ENCODE assay signal across 27 cellular contexts in genomic region chr4:176875441-176875930, GRCh38.
DNase-seq lines count a peak whose midpoint lies in the region; ATAC-seq and TF ChIP-seq lines count a peak whose summit lies in the region.
"Had no signal": no experiment of that assay in that cellular context is flagged by ENCODE, and none has a peak within 500 bp of the region (broad histone marks: within the 10 kb centered on the region; RNA-seq: fewer than 3 reads in every experiment).

No MANE protein-coding gene starts in this region.

- H3K79me1 ChIP-seq in mesenchymal stem cell (replicated peaks; ENCODE audit: low read length, poor library complexity, severe bottlenecking) = no peaks in the 10 kb centered on the region

- H3K9ac ChIP-seq in mesenchymal stem cell (ENCODE audit: low read length) = peak overlapping the region; percentile 64

- H2BK120ac ChIP-seq in mesenchymal stem cell (ENCODE audit: low read depth, low read length) = no peak overlapping the region

- no peak overlapping the region for H3K4me3 ChIP-seq in mesenchymal stem cell (ENCODE audit: insufficient read depth in 1 of 2, low read depth in 1 of 2, low read length in 2 of 2)
- H3K4me3 ChIP-seq in brain microvascular endothelial cell (ENCODE audit: low read depth, low read length) = no peak overlapping the region
- H3K4me3 ChIP-seq: hepatocyte, testis had no signal

- H2BK15ac ChIP-seq in mesenchymal stem cell (ENCODE audit: low read depth, poor library complexity, severe bottlenecking) = no peak overlapping the region

- TF ChIP-seq CTCF in brain microvascular endothelial cell (IDR thresholded peaks at IDR 0.05; ENCODE audit: low read depth, low read length, missing control alignments) = no peak

- DNase-seq in EH (ENCODE audit: low read depth) = peak; percentile 55
- peak; percentile 74 for DNase-seq in M059J (ENCODE audit: low read depth)
- peak; percentile 12 for DNase-seq in amniotic epithelial cell (ENCODE audit: low read depth)
- DNase-seq in mesenchymal stem cell = no peak
- no peak for DNase-seq in midbrain (lab: John Stamatoyannopoulos, UW)
- DNase-seq in brain microvascular endothelial cell = no peak
- no peak for DNase-seq in NCI-H526 treated with DMSO at 0.1 percent for 48 hours (lab: John Stamatoyannopoulos, UW)
- DNase-seq: activated CD4-positive, alpha-beta T cell treated with anti-CD3 and anti-CD28 coated beads for 48 hours; activated CD8-positive, alpha-beta memory T cell treated with anti-CD3 and anti-CD28 coated beads for 24 hours; activated naive CD8-positive, alpha-beta T cell treated with anti-CD3 and anti-CD28 coated beads, Interleukin-2, amount 50 U/mL, for 24 hours; activated T-cell treated with anti-CD3 and anti-CD28 coated beads, Interleukin-2, amount 50 U/mL, for 24 hours; cerebellar nuclear complex; DMS79; foreskin keratinocyte; NCI-H1694; NCI-H2171 treated with DMSO at 0.1 percent for 48 hours; NCI-H510A treated with DMSO at 0.1 percent for 48 hours; stimulated activated naive CD4-positive, alpha-beta T cell treated with Interleukin-2 at 50 U/mL for 16 hours; T-helper 2 cell; testis had no signal

- no peak overlapping the region for H2BK12ac ChIP-seq in mesenchymal stem cell (ENCODE audit: low read length in 2 of 2)

- H3K4me2 ChIP-seq in mesenchymal stem cell (ENCODE audit: low read length, poor library complexity, severe bottlenecking) = no peak overlapping the region
- H3K4me2 ChIP-seq: hepatocyte had no signal

- ATAC-seq in HG03135 (IDR thresholded peaks at IDR 0.05; ENCODE audit: unreplicated experiment) = no peak
- ATAC-seq: activated naive CD8-positive, alpha-beta T cell treated with anti-CD3 and anti-CD28 coated beads, Interleukin-2, amount 50 U/mL, for 24 hours; foreskin keratinocyte; HCT116 had no signal

- H3K27ac ChIP-seq in mesenchymal stem cell (ENCODE audit: low read length, poor library complexity, severe bottlenecking) (no peak overlapping the region), brain microvascular endothelial cell (no peak overlapping the region)
- H3K27ac ChIP-seq: C4-2B, foreskin keratinocyte, hepatocyte, HL-60, neutrophil, testis, VCaP had no signal

- no peak overlapping the region for H3K14ac ChIP-seq in mesenchymal stem cell (ENCODE audit: low read length in 2 of 2)

- H3K9me3 ChIP-seq in mesenchymal stem cell (ENCODE audit: control insufficient read depth, low read length) = no peaks in the 10 kb centered on the region
- H3K9me3 ChIP-seq: neutrophil, testis had no signal

- H2AFZ ChIP-seq in mesenchymal stem cell (ENCODE audit: low read depth, low read length) = no peak overlapping the region
- H2AFZ ChIP-seq: hepatocyte had no signal

- H3K27me3 ChIP-seq in mesenchymal stem cell (ENCODE audit: control insufficient read depth in 1 of 2, insufficient read depth in 1 of 2, low read length in 2 of 2) = no peaks in the 10 kb centered on the region
- no peaks in the 10 kb centered on the region for H3K27me3 ChIP-seq in brain microvascular endothelial cell (replicated peaks)
- H3K27me3 ChIP-seq: foreskin keratinocyte, hepatocyte, neutrophil, testis had no signal

- no peak overlapping the region for H2BK5ac ChIP-seq in mesenchymal stem cell (ENCODE audit: low read depth, low read length, poor library complexity, severe bottlenecking)

- 30% methylated on average over 2 of the region's 2 CpGs for WGBS in mesenchymal stem cell

- in situ Hi-C loops in brain microvascular endothelial cell (cut with HindIII; ENCODE audit: low pct_ligation_motif_present, low sequenced_read_pairs) = no loop called here

- no peak overlapping the region for H3K4ac ChIP-seq in mesenchymal stem cell (ENCODE audit: low read depth in 1 of 2, low read length in 2 of 2)

- no peak overlapping the region for H4K91ac ChIP-seq in mesenchymal stem cell (ENCODE audit: low read length)

- H3K36me3 ChIP-seq in mesenchymal stem cell (ENCODE audit: control insufficient read depth in 1 of 2, insufficient read depth in 2 of 2, low read depth in 1 of 2, low read length in 2 of 2) (no peaks in the 10 kb centered on the region), brain microvascular endothelial cell (replicated peaks) (no peaks in the 10 kb centered on the region)
- H3K36me3 ChIP-seq: neutrophil had no signal

- H3K23ac ChIP-seq in mesenchymal stem cell (ENCODE audit: low read length in 2 of 2) = no peak overlapping the region

- H2AK5ac ChIP-seq in mesenchymal stem cell (ENCODE audit: low read length, severe bottlenecking) = no peak overlapping the region

- no peak overlapping the region for H4K8ac ChIP-seq in mesenchymal stem cell (ENCODE audit: low read length)

- no peaks in the 10 kb centered on the region for H3K4me1 ChIP-seq in mesenchymal stem cell (ENCODE audit: control insufficient read depth, insufficient read depth, low read depth, low read length)
- H3K4me1 ChIP-seq: foreskin keratinocyte, testis had no signal

- H3K18ac ChIP-seq in mesenchymal stem cell (ENCODE audit: low read depth in 1 of 2, low read length in 2 of 2) = no peak overlapping the region

Comparison
In these comparisons a context has a peak if more than half of its experiments do, and no peak if none do; other contexts are left out.
1. DNase-seq: peak in EH (single experiment), M059J (single experiment) and amniotic epithelial cell (single experiment); none in mesenchymal stem cell (single experiment), midbrain (single experiment), brain microvascular endothelial cell (single experiment) and NCI-H526 treated with DMSO at 0.1 percent for 48 hours (single experiment).